Comparison of ENCODE assay signal across 1 cellular context in the genomic region with DNA sequence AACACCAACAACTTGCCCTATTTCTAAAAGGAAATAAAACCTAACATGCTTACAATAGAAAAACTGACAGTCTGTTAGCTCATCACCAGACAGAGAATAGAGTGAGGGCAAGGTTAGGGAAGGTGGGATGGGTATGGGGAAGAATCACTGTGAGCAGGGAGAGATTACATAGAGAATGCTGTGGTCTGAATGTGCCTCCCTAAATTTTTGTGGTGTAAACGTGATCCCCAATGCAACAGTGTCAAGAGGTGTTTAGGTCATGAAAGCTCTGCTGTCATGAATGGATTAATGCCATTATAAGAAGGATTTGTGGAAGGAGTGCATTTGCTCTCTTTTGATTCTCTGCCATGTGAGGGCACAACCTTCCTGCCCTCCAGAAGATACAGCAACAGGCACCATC.
TF ChIP-seq lines count a peak whose summit lies in the region.

No MANE protein-coding gene starts in this region.

TF ChIP-seq in IMR-90, 13 proteins besides CTCF, POLR2A, EP300 and RAD21 (continued from another document):
- TF ChIP-seq USF2 (IDR thresholded peaks at IDR 0.05; ENCODE audit: low read depth, low read length): no peak
- TF ChIP-seq ELK1 (IDR thresholded peaks at IDR 0.05; ENCODE audit: borderline replicate concordance, low read depth, low read length): no peak
- no peak for TF ChIP-seq CEBPB (IDR thresholded peaks at IDR 0.05; ENCODE audit: low read depth, low read length)
- no peak for TF ChIP-seq MAZ (IDR thresholded peaks at IDR 0.05; ENCODE audit: borderline replicate concordance, low read depth, low read length)
